ENCODE assay signal across 8 cellular contexts in genomic region chr16:49484454-49484853, GRCh38.
DNase-seq lines count a peak whose midpoint lies in the region; ATAC-seq and TF ChIP-seq lines count a peak whose summit lies in the region.

No MANE protein-coding gene starts in this region.

- DNase-seq in ELF-1 (ENCODE audit: low read depth, low spot score) = peak; percentile 81
- peak; percentile 19 for DNase-seq in activated naive CD8-positive, alpha-beta T cell treated with anti-CD3 and anti-CD28 coated beads for 36 hours
- peak; percentile 82 for DNase-seq in islet precursor cell
- peak; percentile 14 for DNase-seq in stimulated activated naive CD8-positive, alpha-beta T cell treated with anti-CD3 and anti-CD28 coated beads, Interleukin-15, Interleukin-2, amounts not matched to agents 100 U/mL and 50 U/mL, for 24 hours
- DNase-seq in activated CD8-positive, alpha-beta memory T cell treated with anti-CD3 and anti-CD28 coated beads, Interleukin-2, amount 50 U/mL, for 48 hours = no peak
- DNase-seq in activated T-helper 1 cell treated with anti-CD3 and anti-CD28 coated beads, Interleukin-12 subunit alpha, Interleukin-12 subunit beta, Interleukin-2, Interleukin-4 antibody, amounts not matched to agents 30 ng/mL and 10 ng/mL and 1 ng/mL, durations not matched to agents 14 hours and 24 hours and 36 hours (ENCODE audit: low spot score) = no peak
- no peak for DNase-seq in Caco-2

- H3K9me3 ChIP-seq in Caco-2 = no peaks in the 10 kb centered on the region

- ATAC-seq in HG02759 (IDR thresholded peaks at IDR 0.05; ENCODE audit: unreplicated experiment) = peak; percentile 81
- ATAC-seq in stimulated activated naive CD8-positive, alpha-beta T cell treated with anti-CD3 and anti-CD28 coated beads, Interleukin-15, Interleukin-2, amounts not matched to agents 100 U/mL and 50 U/mL, for 24 hours = no peak

- no peaks in the 10 kb centered on the region for H3K27me3 ChIP-seq in Caco-2 (replicated peaks; ENCODE audit: control insufficient read depth, insufficient read depth, low read length)

- H3K4me1 Mint-ChIP-seq in activated naive CD8-positive, alpha-beta T cell treated with anti-CD3 and anti-CD28 coated beads for 36 hours = no peaks in the 10 kb centered on the region
- H3K4me1 Mint-ChIP-seq in activated T-helper 1 cell treated with anti-CD3 and anti-CD28 coated beads, Interleukin-12 subunit alpha, Interleukin-12 subunit beta, Interleukin-2, Interleukin-4 antibody, amounts not matched to agents 30 ng/mL and 10 ng/mL and 1 ng/mL, durations not matched to agents 14 hours and 24 hours and 36 hours (ENCODE audit: low read depth) = no peaks in the 10 kb centered on the region
- no peaks in the 10 kb centered on the region for H3K4me1 Mint-ChIP-seq in Caco-2 (ENCODE audit: low read depth, unreplicated experiment)

- intact Hi-C loops in activated T-helper 1 cell treated with anti-CD3 and anti-CD28 coated beads, Interleukin-12 subunit alpha, Interleukin-12 subunit beta, Interleukin-2, Interleukin-4 antibody, amounts not matched to agents 30 ng/mL and 10 ng/mL and 1 ng/mL, durations not matched to agents 14 hours and 24 hours and 36 hours (cut with micrococcal nuclease) = no loop called here
- intact Hi-C loops in Caco-2 (cut with micrococcal nuclease; ENCODE audit: unreplicated experiment) = no loop called here

- H3K27me3 Mint-ChIP-seq in activated naive CD8-positive, alpha-beta T cell treated with anti-CD3 and anti-CD28 coated beads for 36 hours = no peaks in the 10 kb centered on the region
- H3K27me3 Mint-ChIP-seq in activated T-helper 1 cell treated with anti-CD3 and anti-CD28 coated beads, Interleukin-12 subunit alpha, Interleukin-12 subunit beta, Interleukin-2, Interleukin-4 antibody, amounts not matched to agents 30 ng/mL and 10 ng/mL and 1 ng/mL, durations not matched to agents 14 hours and 24 hours and 36 hours (ENCODE audit: insufficient read depth) = peaks cover 15% of the 10 kb centered on the region
- peaks cover 18% of the 10 kb centered on the region for H3K27me3 Mint-ChIP-seq in Caco-2 (ENCODE audit: insufficient read depth, unreplicated experiment)

- no peak overlapping the region for H3K4me3 Mint-ChIP-seq in activated naive CD8-positive, alpha-beta T cell treated with anti-CD3 and anti-CD28 coated beads for 36 hours
- H3K4me3 Mint-ChIP-seq in activated T-helper 1 cell treated with anti-CD3 and anti-CD28 coated beads, Interleukin-12 subunit alpha, Interleukin-12 subunit beta, Interleukin-2, Interleukin-4 antibody, amounts not matched to agents 30 ng/mL and 10 ng/mL and 1 ng/mL, durations not matched to agents 14 hours and 24 hours and 36 hours = no peak overlapping the region
- no peak overlapping the region for H3K4me3 Mint-ChIP-seq in Caco-2 (ENCODE audit: unreplicated experiment)

- TF ChIP-seq CTCF in Caco-2 (IDR thresholded peaks at IDR 0.05; ENCODE audit: insufficient read depth in 1 of 2, low read depth in 1 of 2, low read length in 1 of 2, severe bottlenecking in 1 of 2, unreplicated experiment in 1 of 2) = no peak

- H3K27ac Mint-ChIP-seq in activated naive CD8-positive, alpha-beta T cell treated with anti-CD3 and anti-CD28 coated beads for 36 hours = no peak overlapping the region
- no peak overlapping the region for H3K27ac Mint-ChIP-seq in activated T-helper 1 cell treated with anti-CD3 and anti-CD28 coated beads, Interleukin-12 subunit alpha, Interleukin-12 subunit beta, Interleukin-2, Interleukin-4 antibody, amounts not matched to agents 30 ng/mL and 10 ng/mL and 1 ng/mL, durations not matched to agents 14 hours and 24 hours and 36 hours
- H3K27ac Mint-ChIP-seq in Caco-2 (ENCODE audit: unreplicated experiment) = no peak overlapping the region

- no TSS peak for BruUV-seq in Caco-2 (replicated peaks; lab: Mats Ljungman, UMichigan)

- H3K36me3 ChIP-seq in Caco-2 (ENCODE audit: control insufficient read depth, insufficient read depth, low read length) = no peaks in the 10 kb centered on the region

- H3K4me3 ChIP-seq in Caco-2 (ENCODE audit: low read depth, low read length) = no peak overlapping the region

- no peaks in the 10 kb centered on the region for H3K36me3 Mint-ChIP-seq in activated naive CD8-positive, alpha-beta T cell treated with anti-CD3 and anti-CD28 coated beads for 36 hours
- H3K36me3 Mint-ChIP-seq in activated T-helper 1 cell treated with anti-CD3 and anti-CD28 coated beads, Interleukin-12 subunit alpha, Interleukin-12 subunit beta, Interleukin-2, Interleukin-4 antibody, amounts not matched to agents 30 ng/mL and 10 ng/mL and 1 ng/mL, durations not matched to agents 14 hours and 24 hours and 36 hours (ENCODE audit: low read depth) = no peaks in the 10 kb centered on the region
- H3K36me3 Mint-ChIP-seq in Caco-2 (ENCODE audit: insufficient read depth, unreplicated experiment) = no peaks in the 10 kb centered on the region

- H3K9me3 Mint-ChIP-seq in activated naive CD8-positive, alpha-beta T cell treated with anti-CD3 and anti-CD28 coated beads for 36 hours = no peaks in the 10 kb centered on the region
- no peaks in the 10 kb centered on the region for H3K9me3 Mint-ChIP-seq in activated T-helper 1 cell treated with anti-CD3 and anti-CD28 coated beads, Interleukin-12 subunit alpha, Interleukin-12 subunit beta, Interleukin-2, Interleukin-4 antibody, amounts not matched to agents 30 ng/mL and 10 ng/mL and 1 ng/mL, durations not matched to agents 14 hours and 24 hours and 36 hours
- no peaks in the 10 kb centered on the region for H3K9me3 Mint-ChIP-seq in Caco-2 (ENCODE audit: unreplicated experiment)

- POLR2A ChIA-PET in Caco-2 (lab: Charles Lee) = no interaction called here

- H3K4me1 ChIP-seq in Caco-2 = no peaks in the 10 kb centered on the region

- CTCF ChIA-PET in Caco-2 (lab: Charles Lee) = no interaction called here

Comparison
In these comparisons a context has a peak if more than half of its experiments do, and no peak if none do; other contexts are left out.
1. DNase-seq: peak in ELF-1 (single experiment), activated naive CD8-positive, alpha-beta T cell treated with anti-CD3 and anti-CD28 coated beads for 36 hours (single experiment), islet precursor cell (single experiment) and stimulated activated naive CD8-positive, alpha-beta T cell treated with anti-CD3 and anti-CD28 coated beads, Interleukin-15, Interleukin-2, amounts not matched to agents 100 U/mL and 50 U/mL, for 24 hours (single experiment); none in activated CD8-positive, alpha-beta memory T cell treated with anti-CD3 and anti-CD28 coated beads, Interleukin-2, amount 50 U/mL, for 48 hours (single experiment), activated T-helper 1 cell treated with anti-CD3 and anti-CD28 coated beads, Interleukin-12 subunit alpha, Interleukin-12 subunit beta, Interleukin-2, Interleukin-4 antibody, amounts not matched to agents 30 ng/mL and 10 ng/mL and 1 ng/mL, durations not matched to agents 14 hours and 24 hours and 36 hours (single experiment) and Caco-2 (0 of 2).